Comparison of ENCODE assay signal across 14 cellular contexts in the genomic region with DNA sequence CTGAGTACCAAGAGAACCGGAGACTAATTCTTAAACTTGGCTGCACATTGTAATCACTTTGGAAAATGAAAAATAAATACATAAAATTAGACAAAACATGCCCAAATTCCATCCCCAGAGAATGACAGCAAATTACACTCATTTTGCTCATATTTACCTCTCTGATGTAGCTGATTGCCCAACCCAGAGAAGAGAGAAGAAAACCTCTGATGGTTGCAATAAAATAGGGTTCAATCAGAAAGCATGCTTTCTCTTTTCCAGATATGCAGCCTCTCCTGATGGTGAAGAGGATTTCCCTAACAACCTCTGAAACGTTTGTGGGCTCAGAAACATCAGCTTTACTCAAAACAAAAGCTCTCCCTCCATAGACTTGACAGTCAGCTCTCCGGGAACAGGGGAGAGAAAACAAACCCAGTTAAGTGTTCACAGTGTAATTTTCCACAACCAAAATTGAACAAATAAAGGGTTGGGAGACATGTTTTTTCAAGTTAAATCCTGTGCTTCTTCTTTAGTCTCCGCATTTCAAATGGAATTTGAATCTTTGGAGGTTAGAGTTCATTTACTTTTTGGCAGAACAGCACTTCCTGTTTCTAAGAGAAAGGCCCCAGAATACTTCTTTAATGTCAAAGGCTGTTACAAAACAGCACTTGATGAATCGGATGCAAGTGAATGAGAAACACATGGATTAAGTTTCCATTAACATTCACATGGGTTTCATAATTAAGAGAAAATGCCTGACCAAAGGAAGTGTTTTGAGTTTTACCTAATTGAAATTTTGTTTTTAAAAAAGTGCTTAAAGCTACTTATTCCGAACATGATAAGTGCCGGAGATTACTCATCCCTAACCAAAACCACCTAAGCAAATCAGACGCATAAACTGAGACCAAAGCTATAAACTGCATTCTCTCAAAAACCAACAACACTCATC.
A peak's percentile ranks its signal among the peaks of the same experiment; 100 is the strongest.
DNase-seq lines count a peak whose midpoint lies in the region; ATAC-seq, FAIRE-seq and TF ChIP-seq lines count a peak whose summit lies in the region.
"Had no signal": no experiment of that assay in that cellular context is flagged by ENCODE, and none has a peak within 500 bp of the region (broad histone marks: within the 10 kb centered on the region; RNA-seq: fewer than 3 reads in every experiment).

No MANE protein-coding gene starts in this region.

- H3K4me3 ChIP-seq in liver (ENCODE audit: low read depth in 1 of 3, low read length in 3 of 3) (no peak overlapping the region), right lobe of liver (no peak overlapping the region), H1 (ENCODE audit: extremely low read depth in 1 of 4, insufficient read depth in 2 of 4, low read depth in 3 of 4, low read length in 4 of 4) (no peak overlapping the region; a peak in 1 of 8 replicates)
- H3K4me3 ChIP-seq: BLaER1 had no signal

- no peak overlapping the region for H4K8ac ChIP-seq in H1 (ENCODE audit: extremely low read depth, insufficient read depth, low read length)

- H3K9ac ChIP-seq in liver (ENCODE audit: low read depth in 1 of 2, low read length in 2 of 2) (no peak overlapping the region), H1 (replicated peaks in 1 of 4; ENCODE audit: extremely low read depth in 1 of 4, low read depth in 3 of 4, low read length in 3 of 4) (no peak overlapping the region)
- H3K9ac ChIP-seq: BLaER1 had no signal

- FAIRE-seq in H1 (lab: Jason Lieb, UNC): peak; percentile 58
- FAIRE-seq: GM18507, TTC549 had no signal

- H2BK5ac ChIP-seq in H1 (ENCODE audit: low read depth, low read length): no peak overlapping the region; the same call in 1 of the 2 replicates

- H2BK12ac ChIP-seq in H1 (ENCODE audit: low read depth, low read length): no peak overlapping the region

- H3K36me3 ChIP-seq in liver (ENCODE audit: control insufficient read depth in 4 of 4, insufficient read depth in 3 of 4, low read depth in 1 of 4, low read length in 3 of 4) (no peaks in the 10 kb centered on the region), right lobe of liver (no peaks in the 10 kb centered on the region), H1 (ENCODE audit: control insufficient read depth in 2 of 4, insufficient read depth in 4 of 4, low read length in 3 of 4) (no peaks in the 10 kb centered on the region)
- H3K36me3 ChIP-seq: BLaER1 had no signal

- no peak overlapping the region for H4K5ac ChIP-seq in H1 (ENCODE audit: insufficient read length, low read depth, low read length)

- H3K23ac ChIP-seq in H1 (ENCODE audit: insufficient read length): no peak overlapping the region

- peaks cover 3% of the 10 kb centered on the region for H3K9me3 Mint-ChIP-seq in nephron progenitor cell
- peaks cover 4% of the 10 kb centered on the region for H3K9me3 Mint-ChIP-seq in activated T-cell treated with anti-CD3 and anti-CD28 coated beads, Interleukin-2, amount 50 U/mL, for 24 hours

- H3K79me1 ChIP-seq in H1 (ENCODE audit: low read depth, low read length): no peaks in the 10 kb centered on the region

- no peak overlapping the region for H3K18ac ChIP-seq in H1 (ENCODE audit: extremely low read depth, low read length)

- TF ChIP-seq POLR2A in right lobe of liver (IDR thresholded peaks at IDR 0.05) (no peak), H1 (IDR thresholded peaks at IDR 0.05; ENCODE audit: control extremely low read depth in 1 of 2, low read depth in 2 of 2, low read length in 2 of 2) (no peak)

- H3K27ac ChIP-seq in liver (ENCODE audit: low read depth in 1 of 2, low read length in 2 of 2) (no peak overlapping the region), right lobe of liver (no peak overlapping the region), H1 (ENCODE audit: low read depth, low read length) (no peak overlapping the region)
- H3K27ac ChIP-seq: BLaER1, HL-60 had no signal

- POLR2A ChIA-PET in H1 (lab: Charles Lee; ENCODE audit: partially characterized antibody): no interaction called here

- peak overlapping the region; percentile 95 for H3K27ac Mint-ChIP-seq in nephron progenitor cell
- H3K27ac Mint-ChIP-seq in activated T-cell treated with anti-CD3 and anti-CD28 coated beads, Interleukin-2, amount 50 U/mL, for 24 hours: no peak overlapping the region

- H3K4me1 Mint-ChIP-seq in nephron progenitor cell: peaks cover 36% of the 10 kb centered on the region
- H3K4me1 Mint-ChIP-seq in activated T-cell treated with anti-CD3 and anti-CD28 coated beads, Interleukin-2, amount 50 U/mL, for 24 hours (ENCODE audit: low read depth): no peaks in the 10 kb centered on the region

- no peak for ATAC-seq in right lobe of liver

- intact Hi-C loops in right lobe of liver (cut with DNase I): no loop called here

- H3K14ac ChIP-seq in H1 (ENCODE audit: insufficient read length): peak overlapping the region; percentile 48

- TF ChIP-seq EP300 in H1 (IDR thresholded peaks at IDR 0.05; ENCODE audit: borderline replicate concordance in 1 of 2, low read depth in 2 of 2, low read length in 2 of 2): no peak

- H3K23me2 ChIP-seq in H1 (ENCODE audit: low read depth, low read length): no peaks in the 10 kb centered on the region

- H3K9me3 ChIP-seq in liver (ENCODE audit: control insufficient read depth in 4 of 4, low read length in 3 of 4) (no peaks in the 10 kb centered on the region), right lobe of liver (no peaks in the 10 kb centered on the region), H1 (ENCODE audit: insufficient read depth in 2 of 2, low read depth in 1 of 2, low read length in 1 of 2) (no peaks in the 10 kb centered on the region)
- H3K9me3 ChIP-seq: BLaER1 had no signal

- TF ChIP-seq CTCF in liver (IDR thresholded peaks at IDR 0.05; ENCODE audit: low read depth, low read length, missing input control): no peak
- TF ChIP-seq CTCF in right lobe of liver (IDR thresholded peaks at IDR 0.05): no peak
- no peak for TF ChIP-seq CTCF in H1 (IDR thresholded peaks at IDR 0.05; ENCODE audit: control extremely low read depth in 1 of 3, insufficient read depth in 1 of 3, low read depth in 1 of 3, low read length in 3 of 3)
- no peak for TF ChIP-seq CTCF in nephron progenitor cell (IDR thresholded peaks at IDR 0.05)

- H3K4me2 ChIP-seq in H1 (ENCODE audit: insufficient read depth in 1 of 2, low read depth in 2 of 2, low read length in 2 of 2): peak overlapping the region in 1 of 2 experiments; percentile 20; a peak in 2 of 4 replicates
- H3K4me2 ChIP-seq: BLaER1 had no signal

- H4K91ac ChIP-seq in H1 (replicated peaks; ENCODE audit: insufficient read length, low read length): no peak overlapping the region

- H2AFZ ChIP-seq in H1 (ENCODE audit: low read length): peak overlapping the region; percentile 91

- CTCF ChIA-PET in H1 (lab: Charles Lee; ENCODE audit: partially characterized antibody): interaction anchor here (0.5 kb wide), 1 partner anchor 109 kb away, joined by 4 read pairs; no protein-coding TSS in a partner anchor

- H3K36me3 Mint-ChIP-seq in nephron progenitor cell (ENCODE audit: low read depth): peaks cover 4% of the 10 kb centered on the region
- no peaks in the 10 kb centered on the region for H3K36me3 Mint-ChIP-seq in activated T-cell treated with anti-CD3 and anti-CD28 coated beads, Interleukin-2, amount 50 U/mL, for 24 hours (ENCODE audit: low read depth)

- 50% methylated on average over 8 of the region's 8 CpGs for WGBS in liver
- 45% methylated on average over 8 of the region's 8 CpGs for WGBS in right lobe of liver (ENCODE audit: insufficient coverage, low coverage, low lambda C conversion rate, missing lambda C conversion rate)
- WGBS in H1 (ENCODE audit: extremely low coverage in 1 of 2, insufficient coverage in 1 of 2, insufficient read length in 1 of 2, insufficient replicate concordance in 2 of 2, low coverage in 1 of 2, low lambda C conversion rate in 2 of 2, missing lambda C conversion rate in 1 of 2), 2 experiments: 63% methylated on average over 8 of the region's 8 CpGs; no CpG with 5 or more reads in 1 of the 2 experiments

- H3K27me3 Mint-ChIP-seq in nephron progenitor cell (ENCODE audit: low read depth, poor library complexity): no peaks in the 10 kb centered on the region
- H3K27me3 Mint-ChIP-seq in activated T-cell treated with anti-CD3 and anti-CD28 coated beads, Interleukin-2, amount 50 U/mL, for 24 hours: no peaks in the 10 kb centered on the region

- TF ChIP-seq RAD21 in liver (IDR thresholded peaks at IDR 0.05) (no peak), H1 (IDR thresholded peaks at IDR 0.05 in 1 of 2, conservative IDR thresholded peaks at IDR 0.05 in 1 of 2; ENCODE audit: low read depth in 2 of 2, low read length in 2 of 2) (no peak)

- no peaks in the 10 kb centered on the region for H4K20me1 ChIP-seq in H1 (replicated peaks in 1 of 2; ENCODE audit: control insufficient read depth in 1 of 2, insufficient read depth in 2 of 2, low read length in 2 of 2)
- H4K20me1 ChIP-seq: BLaER1 had no signal

- no peaks in the 10 kb centered on the region for H3K4me1 ChIP-seq in liver (ENCODE audit: control insufficient read depth in 4 of 4, insufficient read depth in 4 of 4, low read length in 3 of 4)
- no peaks in the 10 kb centered on the region for H3K4me1 ChIP-seq in right lobe of liver
- peaks cover 0 to 13% (median 6%) of the 10 kb centered on the region in 4 experiments; a peak in 3 of 7 replicates for H3K4me1 ChIP-seq in H1 (replicated peaks in 1 of 4; ENCODE audit: control insufficient read depth in 3 of 4, insufficient read depth in 4 of 4, low read length in 3 of 4)
- H3K4me1 ChIP-seq: BLaER1 had no signal

- H2BK20ac ChIP-seq in H1 (ENCODE audit: low read length): no peak overlapping the region

- H3K4me3 Mint-ChIP-seq in nephron progenitor cell: peak overlapping the region; percentile 45
- no peak overlapping the region for H3K4me3 Mint-ChIP-seq in activated T-cell treated with anti-CD3 and anti-CD28 coated beads, Interleukin-2, amount 50 U/mL, for 24 hours

- no peaks in the 10 kb centered on the region for H3K79me2 ChIP-seq in H1 (ENCODE audit: control insufficient read depth in 1 of 2, insufficient read depth in 2 of 2, low read length in 2 of 2)

- DNase-seq in right lobe of liver: no peak
- DNase-seq in H1 (ENCODE audit: low read depth in 1 of 2, low spot score in 2 of 2): no peak
- DNase-seq in nephron progenitor cell: no peak
- no peak for DNase-seq in NCI-H524 treated with DMSO at 0.1 percent for 48 hours (lab: John Stamatoyannopoulos, UW)
- DNase-seq in activated T-cell treated with anti-CD3 and anti-CD28 coated beads, Interleukin-2, amount 50 U/mL, for 24 hours: no peak
- DNase-seq in NCI-H226: no peak
- no peak for DNase-seq in activated CD4-positive, CD25-positive, alpha-beta regulatory T cell treated with anti-CD3 and anti-CD28 coated beads, Interleukin-2, amount 50 U/mL, for 72 hours
- DNase-seq: activated effector memory CD4-positive, alpha-beta T cell treated with anti-CD3 and anti-CD28 coated beads, Interleukin-2, amount 50 U/mL, for 16 hours; H7 had no signal

- H2AK5ac ChIP-seq in H1 (ENCODE audit: low read depth, low read length): no peak overlapping the region

- H2BK15ac ChIP-seq in H1 (ENCODE audit: low read length): no peak overlapping the region

- H3K27me3 ChIP-seq in liver (ENCODE audit: control insufficient read depth in 4 of 4, insufficient read depth in 4 of 4, low read length in 3 of 4) (no peaks in the 10 kb centered on the region), right lobe of liver (no peaks in the 10 kb centered on the region), H1 (replicated peaks in 1 of 4; ENCODE audit: control insufficient read depth in 3 of 4, extremely low read depth in 1 of 4, insufficient read depth in 3 of 4, low read length in 3 of 4) (no peaks in the 10 kb centered on the region)
- H3K27me3 ChIP-seq: BLaER1 had no signal

- peak overlapping the region; percentile 51 for H2BK120ac ChIP-seq in H1 (replicated peaks; ENCODE audit: low read depth, low read length)

- no peak overlapping the region for H3K56ac ChIP-seq in H1 (replicated peaks; ENCODE audit: insufficient read length, low read depth, low read length)

- H3K4ac ChIP-seq in H1 (replicated peaks; ENCODE audit: insufficient read length, low read depth, low read length): no peak overlapping the region
